ENCODE assay signal across 1 cellular context in genomic region chr6:40393641-40394040, GRCh38.
TF ChIP-seq lines count a peak whose summit lies in the region.

No MANE protein-coding gene starts in this region.

TF ChIP-seq in K562, 482 proteins besides CTCF, POLR2A, EP300 and RAD21 (continued from another document):
- TF ChIP-seq, protein P1, sequence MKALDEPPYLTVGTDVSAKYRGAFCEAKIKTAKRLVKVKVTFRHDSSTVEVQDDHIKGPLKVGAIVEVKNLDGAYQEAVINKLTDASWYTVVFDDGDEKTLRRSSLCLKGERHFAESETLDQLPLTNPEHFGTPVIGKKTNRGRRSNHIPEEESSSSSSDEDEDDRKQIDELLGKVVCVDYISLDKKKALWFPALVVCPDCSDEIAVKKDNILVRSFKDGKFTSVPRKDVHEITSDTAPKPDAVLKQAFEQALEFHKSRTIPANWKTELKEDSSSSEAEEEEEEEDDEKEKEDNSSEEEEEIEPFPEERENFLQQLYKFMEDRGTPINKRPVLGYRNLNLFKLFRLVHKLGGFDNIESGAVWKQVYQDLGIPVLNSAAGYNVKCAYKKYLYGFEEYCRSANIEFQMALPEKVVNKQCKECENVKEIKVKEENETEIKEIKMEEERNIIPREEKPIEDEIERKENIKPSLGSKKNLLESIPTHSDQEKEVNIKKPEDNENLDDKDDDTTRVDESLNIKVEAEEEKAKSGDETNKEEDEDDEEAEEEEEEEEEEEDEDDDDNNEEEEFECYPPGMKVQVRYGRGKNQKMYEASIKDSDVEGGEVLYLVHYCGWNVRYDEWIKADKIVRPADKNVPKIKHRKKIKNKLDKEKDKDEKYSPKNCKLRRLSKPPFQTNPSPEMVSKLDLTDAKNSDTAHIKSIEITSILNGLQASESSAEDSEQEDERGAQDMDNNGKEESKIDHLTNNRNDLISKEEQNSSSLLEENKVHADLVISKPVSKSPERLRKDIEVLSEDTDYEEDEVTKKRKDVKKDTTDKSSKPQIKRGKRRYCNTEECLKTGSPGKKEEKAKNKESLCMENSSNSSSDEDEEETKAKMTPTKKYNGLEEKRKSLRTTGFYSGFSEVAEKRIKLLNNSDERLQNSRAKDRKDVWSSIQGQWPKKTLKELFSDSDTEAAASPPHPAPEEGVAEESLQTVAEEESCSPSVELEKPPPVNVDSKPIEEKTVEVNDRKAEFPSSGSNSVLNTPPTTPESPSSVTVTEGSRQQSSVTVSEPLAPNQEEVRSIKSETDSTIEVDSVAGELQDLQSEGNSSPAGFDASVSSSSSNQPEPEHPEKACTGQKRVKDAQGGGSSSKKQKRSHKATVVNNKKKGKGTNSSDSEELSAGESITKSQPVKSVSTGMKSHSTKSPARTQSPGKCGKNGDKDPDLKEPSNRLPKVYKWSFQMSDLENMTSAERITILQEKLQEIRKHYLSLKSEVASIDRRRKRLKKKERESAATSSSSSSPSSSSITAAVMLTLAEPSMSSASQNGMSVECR (CRISPR knock-in tag; IDR thresholded peaks at IDR 0.05) = no peak
